Comparison of ENCODE assay signal across 36 cellular contexts in genomic region chr2:147777408-147777807, GRCh38.
"Had no signal": no experiment of that assay in that cellular context is flagged by ENCODE, and none has a peak within 500 bp of the region (broad histone marks: within the 10 kb centered on the region; RNA-seq: fewer than 3 reads in every experiment).

No MANE protein-coding gene starts in this region.

- H3K27me3 Mint-ChIP-seq: activated naive CD8-positive, alpha-beta T cell treated with anti-CD3 and anti-CD28 coated beads for 36 hours; activated T-helper 17 cell treated with anti-CD3 and anti-CD28 coated beads, Interleukin-2, amount 50 U/mL, for 72 hours; brain; central memory CD8-positive, alpha-beta T cell had no signal

- H3K4me1 Mint-ChIP-seq: activated naive CD4-positive, alpha-beta T cell treated with anti-CD3 and anti-CD28 coated beads, Interleukin-2, amount 10 ng/mL, durations not matched to agents 7 days and 5 days; activated naive CD4-positive, alpha-beta T cell treated with anti-CD3 and anti-CD28 coated beads, Interleukin-2, amount 50 U/mL, for 24 hours; activated naive CD8-positive, alpha-beta T cell treated with anti-CD3 and anti-CD28 coated beads for 36 hours; activated naive CD8-positive, alpha-beta T cell treated with anti-CD3 and anti-CD28 coated beads, Interleukin-2, amount 10 ng/mL, durations not matched to agents 7 days and 5 days; activated T-helper 17 cell treated with anti-CD3 and anti-CD28 coated beads, Interleukin-2, amount 50 U/mL, for 72 hours; central memory CD8-positive, alpha-beta T cell had no signal

- H3K9me3 ChIP-seq: adrenal gland, ascending aorta, body of pancreas, breast epithelium had no signal

- ATAC-seq: activated naive CD4-positive, alpha-beta T cell treated with anti-CD3 and anti-CD28 coated beads, Interleukin-2, amount 50 U/mL, for 72 hours; activated T-cell treated with anti-CD3 and anti-CD28 coated beads, Interleukin-2, amount 50 U/mL, for 4 hours; activated T-cell treated with anti-CD3 and anti-CD28 coated beads, Interleukin-2, amount 50 U/mL, for 72 hours; activated T-helper 17 cell treated with anti-CD3 and anti-CD28 coated beads, Interleukin-2, amount 50 U/mL, for 72 hours; body of pancreas had no signal

- H3K4me3 ChIP-seq: adrenal gland, ascending aorta, body of pancreas, breast epithelium, cardiac muscle cell had no signal

- H3K4me3 Mint-ChIP-seq: activated naive CD4-positive, alpha-beta T cell treated with anti-CD3 and anti-CD28 coated beads for 36 hours; activated naive CD4-positive, alpha-beta T cell treated with anti-CD3 and anti-CD28 coated beads, Interleukin-2, amount 10 ng/mL, durations not matched to agents 7 days and 5 days; activated naive CD4-positive, alpha-beta T cell treated with anti-CD3 and anti-CD28 coated beads, Interleukin-2, amount 50 U/mL, for 24 hours; activated naive CD8-positive, alpha-beta T cell; activated naive CD8-positive, alpha-beta T cell treated with anti-CD3 and anti-CD28 coated beads for 36 hours; activated naive CD8-positive, alpha-beta T cell treated with anti-CD3 and anti-CD28 coated beads, Interleukin-2, amount 10 ng/mL, durations not matched to agents 7 days and 5 days; activated T-cell treated with anti-CD3 and anti-CD28 coated beads, Interleukin-2, amount 50 U/mL, for 24 hours; activated T-cell treated with anti-CD3 and anti-CD28 coated beads, Interleukin-2, amount 50 U/mL, for 4 hours; activated T-cell treated with anti-CD3 and anti-CD28 coated beads, Interleukin-2, amount 50 U/mL, for 72 hours; activated T-helper 1 cell treated with anti-CD3 and anti-CD28 coated beads, Interleukin-12 subunit alpha, Interleukin-12 subunit beta, Interleukin-2, Interleukin-4 antibody, amounts not matched to agents 30 ng/mL and 10 ng/mL and 1 ng/mL, durations not matched to agents 14 hours and 24 hours and 36 hours; activated T-helper 17 cell treated with anti-CD3 and anti-CD28 coated beads, Interleukin-2, amount 50 U/mL, for 72 hours; brain; central memory CD8-positive, alpha-beta T cell had no signal

- H3K36me3 ChIP-seq: adrenal gland, ascending aorta, brain microvascular endothelial cell, breast epithelium, cardiac muscle cell had no signal

- H3K4me1 ChIP-seq: adrenal gland, ascending aorta, body of pancreas, breast epithelium had no signal

- DNase-seq: activated effector memory CD4-positive, alpha-beta T cell treated with anti-CD3 and anti-CD28 coated beads, Interleukin-2, amount 50 U/mL, for 16 hours; activated effector memory CD4-positive, alpha-beta T cell treated with Interleukin-2 at 50 U/mL for 16 hours; activated gamma-delta T cell; activated gamma-delta T cell treated with Interleukin-2 at 50 U/mL for 16 hours; activated naive CD4-positive, alpha-beta T cell; activated naive CD4-positive, alpha-beta T cell treated with anti-CD3 and anti-CD28 coated beads for 36 hours; activated naive CD4-positive, alpha-beta T cell treated with anti-CD3 and anti-CD28 coated beads, Interleukin-2, amount 10 ng/mL, durations not matched to agents 7 days and 5 days; activated naive CD4-positive, alpha-beta T cell treated with anti-CD3 and anti-CD28 coated beads, Interleukin-2, amount 50 U/mL, for 16 hours; activated naive CD4-positive, alpha-beta T cell treated with Interleukin-2 at 50 U/mL for 16 hours; activated naive CD8-positive, alpha-beta T cell treated with anti-CD3 and anti-CD28 coated beads for 36 hours; activated naive CD8-positive, alpha-beta T cell treated with anti-CD3 and anti-CD28 coated beads, Interleukin-2, amount 10 ng/mL, durations not matched to agents 7 days and 5 days; activated T-cell treated with anti-CD3 and anti-CD28 coated beads, Interleukin-2, amount 50 U/mL, for 24 hours; activated T-cell treated with anti-CD3 and anti-CD28 coated beads, Interleukin-2, amount 50 U/mL, for 4 hours; activated T-cell treated with anti-CD3 and anti-CD28 coated beads, Interleukin-2, amount 50 U/mL, for 48 hours; activated T-cell treated with anti-CD3 and anti-CD28 coated beads, Interleukin-2, amount 50 U/mL, for 72 hours; adrenal gland; amniotic stem cell; amygdala; anterior cingulate cortex; aorta; body of pancreas; brain microvascular endothelial cell; caudate nucleus; central memory CD4-positive, alpha-beta T cell; cerebellar nuclear complex had no signal

- H3K27ac Mint-ChIP-seq: activated naive CD4-positive, alpha-beta T cell treated with anti-CD3 and anti-CD28 coated beads for 36 hours; activated naive CD4-positive, alpha-beta T cell treated with anti-CD3 and anti-CD28 coated beads, Interleukin-2, amount 10 ng/mL, durations not matched to agents 7 days and 5 days; activated naive CD4-positive, alpha-beta T cell treated with anti-CD3 and anti-CD28 coated beads, Interleukin-2, amount 50 U/mL, for 24 hours; activated naive CD4-positive, alpha-beta T cell treated with anti-CD3 and anti-CD28 coated beads, Interleukin-2, amount 50 U/mL, for 72 hours; activated naive CD8-positive, alpha-beta T cell; activated naive CD8-positive, alpha-beta T cell treated with anti-CD3 and anti-CD28 coated beads for 36 hours; activated naive CD8-positive, alpha-beta T cell treated with anti-CD3 and anti-CD28 coated beads, Interleukin-2, amount 10 ng/mL, durations not matched to agents 7 days and 5 days; activated T-cell treated with anti-CD3 and anti-CD28 coated beads, Interleukin-2, amount 50 U/mL, for 24 hours; activated T-cell treated with anti-CD3 and anti-CD28 coated beads, Interleukin-2, amount 50 U/mL, for 72 hours; activated T-helper 1 cell treated with anti-CD3 and anti-CD28 coated beads, Interleukin-12 subunit alpha, Interleukin-12 subunit beta, Interleukin-2, Interleukin-4 antibody, amounts not matched to agents 30 ng/mL and 10 ng/mL and 1 ng/mL, durations not matched to agents 14 hours and 24 hours and 36 hours; activated T-helper 17 cell treated with anti-CD3 and anti-CD28 coated beads, Interleukin-2, amount 50 U/mL, for 72 hours; activated T-helper 2 cell treated with anti-CD3 and anti-CD28 coated beads, Interferon-gamma antibody, Interleukin-2, Interleukin-4, amounts not matched to agents 10 μg/mL and 5 μg/mL and 100 μg/mL, durations not matched to agents 14 hours and 24 hours and 36 hours had no signal

- H3K9me3 Mint-ChIP-seq: activated naive CD4-positive, alpha-beta T cell treated with anti-CD3 and anti-CD28 coated beads for 36 hours; activated naive CD4-positive, alpha-beta T cell treated with anti-CD3 and anti-CD28 coated beads, Interleukin-2, amount 10 ng/mL, durations not matched to agents 7 days and 5 days; activated naive CD4-positive, alpha-beta T cell treated with anti-CD3 and anti-CD28 coated beads, Interleukin-2, amount 50 U/mL, for 24 hours; activated naive CD8-positive, alpha-beta T cell treated with anti-CD3 and anti-CD28 coated beads for 36 hours; activated T-cell treated with anti-CD3 and anti-CD28 coated beads, Interleukin-2, amount 50 U/mL, for 24 hours; activated T-cell treated with anti-CD3 and anti-CD28 coated beads, Interleukin-2, amount 50 U/mL, for 4 hours; activated T-cell treated with anti-CD3 and anti-CD28 coated beads, Interleukin-2, amount 50 U/mL, for 72 hours; activated T-helper 17 cell treated with anti-CD3 and anti-CD28 coated beads, Interleukin-2, amount 50 U/mL, for 72 hours; activated T-helper 2 cell treated with anti-CD3 and anti-CD28 coated beads, Interferon-gamma antibody, Interleukin-2, Interleukin-4, amounts not matched to agents 10 μg/mL and 5 μg/mL and 100 μg/mL, durations not matched to agents 14 hours and 24 hours and 36 hours; brain; central memory CD8-positive, alpha-beta T cell had no signal

- H3K36me3 Mint-ChIP-seq: activated naive CD4-positive, alpha-beta T cell treated with anti-CD3 and anti-CD28 coated beads, Interleukin-2, amount 10 ng/mL, durations not matched to agents 7 days and 5 days; activated naive CD4-positive, alpha-beta T cell treated with anti-CD3 and anti-CD28 coated beads, Interleukin-2, amount 50 U/mL, for 24 hours; activated naive CD4-positive, alpha-beta T cell treated with anti-CD3 and anti-CD28 coated beads, Interleukin-2, amount 50 U/mL, for 72 hours; activated naive CD8-positive, alpha-beta T cell; activated naive CD8-positive, alpha-beta T cell treated with anti-CD3 and anti-CD28 coated beads for 36 hours; activated naive CD8-positive, alpha-beta T cell treated with anti-CD3 and anti-CD28 coated beads, Interleukin-2, amount 10 ng/mL, durations not matched to agents 7 days and 5 days; brain had no signal

- H3K27me3 ChIP-seq: adrenal gland, ascending aorta, body of pancreas, brain microvascular endothelial cell, breast epithelium, cardiac muscle cell had no signal

- H3K27ac ChIP-seq: adrenal gland, ascending aorta, body of pancreas, brain microvascular endothelial cell, breast epithelium, cardiac muscle cell had no signal
